7 cellular contexts compared by ENCODE assay signal in the genomic region with DNA sequence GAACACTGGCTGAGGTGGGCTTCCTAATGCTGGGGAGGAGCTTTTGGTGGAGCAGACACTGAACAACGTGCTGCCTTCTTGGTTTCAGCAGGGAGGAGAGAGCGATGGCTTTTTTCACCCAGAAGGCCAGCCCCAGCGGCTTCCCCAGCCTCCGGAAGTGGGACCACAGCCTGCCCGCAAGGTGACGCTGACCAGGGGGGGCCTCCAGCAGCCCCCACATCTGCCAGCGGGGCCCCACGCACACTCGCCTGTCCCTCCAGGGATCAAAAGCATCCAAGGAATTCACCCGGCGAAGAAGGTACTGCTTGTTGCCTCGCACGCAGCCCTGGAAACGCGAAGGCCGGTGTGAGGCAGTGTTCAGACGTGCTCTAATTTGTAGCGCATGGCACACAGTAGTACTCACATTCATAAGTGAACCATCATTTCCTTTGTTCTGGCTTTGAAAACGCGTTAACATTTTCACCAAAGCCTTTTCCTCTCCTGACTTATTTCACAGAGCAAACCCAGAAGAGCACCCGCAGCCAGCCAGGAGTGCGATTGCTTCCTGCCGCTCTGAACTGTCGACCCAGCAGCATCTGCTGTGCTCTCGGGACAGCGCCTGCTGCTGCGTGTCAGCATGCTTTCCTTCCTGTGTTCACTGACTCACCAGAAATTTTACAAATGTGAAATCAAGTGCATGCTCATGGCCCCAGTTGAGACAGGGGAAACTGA. TPM values are rescaled to one million over a fixed set of nuclear protein-coding genes. Genes with fewer than 3 reads are reported as not detected.
A peak's percentile ranks its signal among the peaks of the same experiment; 100 is the strongest.
DNase-seq lines count a peak whose midpoint lies in the region; ATAC-seq and TF ChIP-seq lines count a peak whose summit lies in the region.

No MANE protein-coding gene starts in this region.

- H3K36me3 Mint-ChIP-seq in nephron (ENCODE audit: low read depth): peaks cover 68% of the 10 kb centered on the region

- no TSS peak for BruUV-seq in OCI-LY7 (replicated peaks; lab: Mats Ljungman, UMichigan)

- peak overlapping the region; percentile 19; the same call in 1 of the 2 replicates for H3K4me2 ChIP-seq in OCI-LY7 (ENCODE audit: low read length)

- no peaks in the 10 kb centered on the region for H3K9me2 ChIP-seq in OCI-LY7 (ENCODE audit: insufficient read depth, low read length)

- H3K27ac ChIP-seq in OCI-LY7 (ENCODE audit: low read depth, low read length, poor library complexity, severe bottlenecking): no peak overlapping the region

- CTCF ChIA-PET in OCI-LY7 (lab: Charles Lee; ENCODE audit: unreplicated experiment): no interaction called here

- H3K36me3 ChIP-seq in OCI-LY7 (ENCODE audit: insufficient read depth, low read length): peaks cover 83% of the 10 kb centered on the region

- H3K4me1 ChIP-seq in OCI-LY7 (ENCODE audit: insufficient read depth, low read length, poor library complexity, severe bottlenecking): no peaks in the 10 kb centered on the region

- POLR2A ChIA-PET in OCI-LY7 (lab: Charles Lee): no interaction called here

- H2AFZ ChIP-seq in OCI-LY7 (ENCODE audit: low read length): no peak overlapping the region

- intact Hi-C loops in OCI-LY7 (cut with micrococcal nuclease; ENCODE audit: unreplicated experiment): no loop called here

- H3K27me3 Mint-ChIP-seq in nephron (ENCODE audit: low read depth): no peaks in the 10 kb centered on the region

- no peak for TF ChIP-seq CTCF in OCI-LY7 (conservative IDR thresholded peaks at IDR 0.05; ENCODE audit: low read length)
- TF ChIP-seq CTCF in nephron (IDR thresholded peaks at IDR 0.05; ENCODE audit: unreplicated experiment in 3 of 3): no peak

- H3K4me3 ChIP-seq in OCI-LY7 (ENCODE audit: low read depth, low read length, poor library complexity, severe bottlenecking): no peak overlapping the region

- peak overlapping the region; percentile 24 to 63 (median 51) for H3K27ac Mint-ChIP-seq in nephron

- H3K4me3 Mint-ChIP-seq in nephron: peak overlapping the region in 1 of 3 experiments; percentile 44

- H3K4me1 Mint-ChIP-seq in nephron: peaks cover 44% of the 10 kb centered on the region

- peaks cover 21% of the 10 kb centered on the region; the same call in 1 of the 2 replicates for H4K20me1 ChIP-seq in OCI-LY7 (ENCODE audit: insufficient read depth, low read length)

- peaks cover 26% of the 10 kb centered on the region; the same call in 1 of the 2 replicates for H3K79me2 ChIP-seq in OCI-LY7 (ENCODE audit: insufficient read depth, low read depth, low read length)

- peak; percentile 44 for ATAC-seq in GM21529 (IDR thresholded peaks at IDR 0.05; ENCODE audit: unreplicated experiment)

- H3K9me3 ChIP-seq in OCI-LY7 (ENCODE audit: low read length): no peaks in the 10 kb centered on the region

- no peak for DNase-seq in OCI-LY7 (ENCODE audit: low spot score)
- DNase-seq in amniotic epithelial cell (ENCODE audit: low read depth): peak; percentile 86
- DNase-seq in OCI-M2 (lab: John Stamatoyannopoulos, UW; ENCODE audit: unreplicated experiment): no peak
- no peak for DNase-seq in NOMO-1 (lab: John Stamatoyannopoulos, UW; ENCODE audit: unreplicated experiment in 2 of 2)
- DNase-seq in NCI-H2081 (lab: John Stamatoyannopoulos, UW): no peak

- no peaks in the 10 kb centered on the region for H3K9me3 Mint-ChIP-seq in nephron

RNA-seq across cellular contexts. Expression of a gene that starts 48.4 kb away (rescaled TPM):
- total RNA-seq in OCI-LY7 (2014; rRNA removed; shearing (Covaris generic)): not detected in 2 replicates
- not detected in 2 replicates for total RNA-seq in OCI-LY7 (2022)
